ENCODE assay signal across 1 cellular context in the genomic region with DNA sequence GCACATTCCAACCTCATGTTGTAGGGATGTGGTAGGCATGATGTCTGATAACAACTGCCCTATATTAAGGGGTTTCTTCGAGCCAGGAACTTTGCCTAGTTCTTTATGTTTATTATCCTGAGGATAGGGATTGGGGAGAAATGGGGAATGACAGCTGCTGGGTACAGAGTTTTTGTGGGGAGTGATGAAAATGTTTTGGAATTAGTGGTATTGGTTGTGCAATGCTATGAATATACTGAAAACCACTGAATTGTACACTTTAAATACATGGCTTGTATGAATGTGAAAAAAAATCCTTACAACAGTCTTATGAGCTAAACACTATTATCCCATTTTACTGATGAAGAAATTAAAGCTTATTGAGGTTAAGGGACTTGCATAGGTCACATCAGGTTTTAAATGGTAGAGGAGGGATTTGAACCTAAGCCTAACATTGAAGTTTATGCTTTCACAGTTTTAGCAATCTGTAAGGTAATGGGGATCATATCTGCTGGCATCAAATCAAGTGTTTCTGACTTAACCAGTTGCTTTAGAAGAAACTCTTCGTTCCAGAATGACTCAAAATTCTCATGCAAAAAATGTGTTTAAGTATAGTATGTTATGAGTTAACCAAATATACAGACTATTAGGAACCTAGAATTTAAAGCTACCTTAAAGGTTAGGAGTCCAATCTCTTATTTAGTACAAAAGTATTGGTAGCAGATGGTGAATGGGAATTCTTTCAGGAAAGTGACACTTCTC.
A peak's percentile ranks its signal among the peaks of the same experiment; 100 is the strongest.
TF ChIP-seq lines count a peak whose summit lies in the region.

No MANE protein-coding gene starts in this region.

TF ChIP-seq in GM12878, 131 proteins besides CTCF, POLR2A, EP300 and RAD21 (continued from another document):
- TF ChIP-seq ATF2 (IDR thresholded peaks at IDR 0.05; ENCODE audit: low read length) (0 out of 2 replicates have a peak, but pooled peaks have one; percentile 29), CHD4 (IDR thresholded peaks at IDR 0.05) (no peak), POU2F2 (IDR thresholded peaks at IDR 0.05; ENCODE audit: borderline replicate concordance, low read depth, low read length) (no peak), BMI1 (IDR thresholded peaks at IDR 0.05; ENCODE audit: borderline replicate concordance) (no peak)
